1 cellular context compared by ENCODE assay signal in genomic region chr16:88662843-88663606, GRCh38.
TF ChIP-seq lines count a peak whose summit lies in the region.

Gene MVD, minus strand, starts transcription at chr16:88663091. Its CDS starts 11 bp downstream, at chr16:88663080.

TF ChIP-seq in GM12878, 131 proteins besides CTCF, POLR2A, EP300 and RAD21 (continued from another document and continues in another):
- TF ChIP-seq CEBPZ (IDR thresholded peaks at IDR 0.05; ENCODE audit: low read depth, low read length) (peak; percentile 43; the same call in 1 of the 2 replicates), SRF (IDR thresholded peaks at IDR 0.05; ENCODE audit: low read depth in 2 of 2, low read length in 2 of 2) (no peak; a peak in 1 of 4 replicates), TCF7 (IDR thresholded peaks at IDR 0.05; ENCODE audit: borderline replicate concordance) (no peak), SREBF2 (IDR thresholded peaks at IDR 0.05; ENCODE audit: low read length) (peak; percentile 66; the same call in 1 of the 2 replicates), ATF3 (IDR thresholded peaks at IDR 0.05; ENCODE audit: borderline replicate concordance, extremely low read depth, low read depth, low read length) (no peak), MYC (IDR thresholded peaks at IDR 0.05; ENCODE audit: insufficient read depth, insufficient read length, insufficient replicate concordance, low read length, severe bottlenecking) (peak; percentile 37), YY1 (IDR thresholded peaks at IDR 0.05; ENCODE audit: low read depth, low read length) (peak; percentile 69; the same call in 1 of the 2 replicates), CEBPB (IDR thresholded peaks at IDR 0.05; ENCODE audit: borderline replicate concordance in 1 of 2, low read depth in 2 of 2, low read length in 2 of 2) (no peak), EZH2 (IDR thresholded peaks at IDR 0.05; ENCODE audit: borderline replicate concordance, control insufficient read depth, low read depth, low read length) (no peak), MEF2A (IDR thresholded peaks at IDR 0.05; ENCODE audit: insufficient read depth, low read depth, low read length) (no peak), ZBTB33 (IDR thresholded peaks at IDR 0.05) (no peak), E2F4 (IDR thresholded peaks at IDR 0.05; ENCODE audit: low read depth, low read length) (no peak), DPF2 (IDR thresholded peaks at IDR 0.05) (no peak; the same call in none of the 2 replicates), E2F8 (IDR thresholded peaks at IDR 0.05; ENCODE audit: low read depth, partially characterized antibody) (no peak), LARP7 (IDR thresholded peaks at IDR 0.05) (peak; percentile 97), BCL3 (IDR thresholded peaks at IDR 0.05; ENCODE audit: borderline replicate concordance, insufficient read depth, low read depth, low read length, poor library complexity, severe bottlenecking) (no peak), SUPT20H (IDR thresholded peaks at IDR 0.05; ENCODE audit: borderline replicate concordance, control insufficient read depth, low read depth, low read length) (no peak), BACH1 (IDR thresholded peaks at IDR 0.05; ENCODE audit: borderline replicate concordance) (peak; percentile 75; the same call in 1 of the 2 replicates), PBX3 (IDR thresholded peaks at IDR 0.05; ENCODE audit: insufficient replicate concordance, low read depth, low read length) (no peak), PAX8 (IDR thresholded peaks at IDR 0.05) (no peak), KLF5 (IDR thresholded peaks at IDR 0.05; ENCODE audit: partially characterized antibody) (peak; percentile 66), MTA2 (IDR thresholded peaks at IDR 0.05; ENCODE audit: low read depth) (no peak), CBX3 (IDR thresholded peaks at IDR 0.05; ENCODE audit: borderline replicate concordance, low read depth) (no peak), KAT2A (conservative IDR thresholded peaks at IDR 0.05; ENCODE audit: control insufficient read depth, low read depth, low read length) (no peak), POLR2AphosphoS2 (IDR thresholded peaks at IDR 0.05; ENCODE audit: low read depth, low read length) (peak; percentile 69; the same call in 1 of the 2 replicates), FOS (IDR thresholded peaks at IDR 0.05; ENCODE audit: borderline replicate concordance, extremely low read depth, insufficient read length) (peak; percentile 70), STAT3 (IDR thresholded peaks at IDR 0.05; ENCODE audit: low read depth, low read length) (no peak), RFX5 (IDR thresholded peaks at IDR 0.05; ENCODE audit: low read depth, low read length) (peak; percentile 91), MEF2B (IDR thresholded peaks at IDR 0.05; ENCODE audit: partially characterized antibody, poor library complexity, severe bottlenecking) (no peak), GABPA (IDR thresholded peaks at IDR 0.05; ENCODE audit: low read depth) (no peak), NRF1 (conservative IDR thresholded peaks at IDR 0.05; ENCODE audit: low read depth, low read length) (peak; percentile 50), TBL1XR1 (IDR thresholded peaks at IDR 0.05; ENCODE audit: low read depth, low read length) (no peak), POU2F2 (IDR thresholded peaks at IDR 0.05; ENCODE audit: borderline replicate concordance, low read depth, low read length) (peak; percentile 51; the same call in 2 of the 3 replicates), IRF5 (IDR thresholded peaks at IDR 0.05; ENCODE audit: borderline replicate concordance) (no peak), CBFB (IDR thresholded peaks at IDR 0.05; ENCODE audit: low read depth) (0 out of 2 replicates have a peak, but pooled peaks have one; percentile 20), CHD1 (IDR thresholded peaks at IDR 0.05; ENCODE audit: low read depth, low read length) (no peak), BHLHE40 (IDR thresholded peaks at IDR 0.05; ENCODE audit: borderline replicate concordance in 1 of 2, low read depth in 2 of 2, low read length in 1 of 2) (peak; percentile 85 to 96; a peak in 3 of 4 replicates), IKZF1 (conservative IDR thresholded peaks at IDR 0.05) (peak; percentile 69; the same call in 1 of the 2 replicates), ZNF207 (IDR thresholded peaks at IDR 0.05; ENCODE audit: borderline replicate concordance) (no peak), RELA (IDR thresholded peaks at IDR 0.05; ENCODE audit: borderline replicate concordance, partially characterized antibody) (no peak), USF1 (IDR thresholded peaks at IDR 0.05; ENCODE audit: borderline replicate concordance, extremely low read length, insufficient read depth, low read depth, low read length) (peak; percentile 49), GATAD2B (conservative IDR thresholded peaks at IDR 0.05; ENCODE audit: low read depth) (peak; percentile 94), NFXL1 (IDR thresholded peaks at IDR 0.05; ENCODE audit: borderline replicate concordance) (no peak)
